Comparison of ENCODE assay signal across 15 cellular contexts in the genomic region with DNA sequence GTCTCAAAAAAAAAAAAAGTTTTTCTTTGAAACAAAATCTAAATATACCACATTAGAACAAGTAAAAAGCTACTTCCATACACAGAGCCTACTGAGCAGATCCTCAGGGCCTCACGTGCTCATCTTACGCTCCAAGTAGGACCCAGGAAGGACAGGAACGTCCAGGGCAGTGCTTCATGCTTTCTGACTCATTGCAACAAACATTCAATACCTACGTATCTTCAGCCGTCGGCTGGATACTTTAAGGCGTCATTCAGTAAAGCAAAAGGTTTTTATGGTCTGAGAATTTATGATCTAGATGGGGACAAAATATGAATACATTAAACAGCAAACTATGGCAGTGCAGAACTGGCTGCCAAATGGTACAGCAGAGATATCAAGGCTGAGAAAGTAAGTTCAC. TPM values are rescaled to one million over a fixed set of nuclear protein-coding genes. Genes with fewer than 3 reads are reported as not detected.
DNase-seq lines count a peak whose midpoint lies in the region; ATAC-seq and TF ChIP-seq lines count a peak whose summit lies in the region.
"Had no signal": no experiment of that assay in that cellular context is flagged by ENCODE, and none has a peak within 500 bp of the region (broad histone marks: within the 10 kb centered on the region; RNA-seq: fewer than 3 reads in every experiment).

No MANE protein-coding gene starts in this region.

- no peaks in the 10 kb centered on the region for H3K27me3 ChIP-seq in transverse colon

- no peak overlapping the region for H3K4me3 Mint-ChIP-seq in activated naive CD8-positive, alpha-beta T cell
- H3K4me3 Mint-ChIP-seq in activated naive CD8-positive, alpha-beta T cell treated with anti-CD3 and anti-CD28 coated beads, Interleukin-2, amount 50 U/mL, for 24 hours = no peak overlapping the region
- no peak overlapping the region for H3K4me3 Mint-ChIP-seq in nephron
- H3K4me3 Mint-ChIP-seq: activated CD8-positive, alpha-beta T cell treated with anti-CD3 and anti-CD28 coated beads for 36 hours; CD4-positive, alpha-beta T cell; dendritic cell treated with granulocyte-macrophage colony-stimulating factor and Interleukin-4, amounts not matched to agents 40 ng/mL and 50 ng/mL, for 4 days had no signal

- peaks cover 0 to 17% (median 6%) of the 10 kb centered on the region in 4 donors for H3K36me3 ChIP-seq in transverse colon

- H3K36me3 Mint-ChIP-seq in activated naive CD8-positive, alpha-beta T cell = peaks cover 6% of the 10 kb centered on the region
- peaks cover 42% of the 10 kb centered on the region for H3K36me3 Mint-ChIP-seq in activated naive CD8-positive, alpha-beta T cell treated with anti-CD3 and anti-CD28 coated beads, Interleukin-2, amount 50 U/mL, for 24 hours (ENCODE audit: low read depth)
- peaks cover 47% of the 10 kb centered on the region for H3K36me3 Mint-ChIP-seq in nephron (ENCODE audit: low read depth)

- in situ Hi-C loops in transverse colon (cut with MboI; ENCODE audit: low pct_ligation_motif_present in 1 of 4, low pct_unique_long_range_greater_than_20kb in 1 of 4, low sequenced_read_pairs in 3 of 4) = loop anchor here in 2 of 4 donors (25.0 kb wide), 1 partner anchor 127 kb away; no protein-coding TSS in a partner anchor

- H3K27ac Mint-ChIP-seq in activated naive CD8-positive, alpha-beta T cell = peak overlapping the region; percentile 4
- H3K27ac Mint-ChIP-seq in activated naive CD8-positive, alpha-beta T cell treated with anti-CD3 and anti-CD28 coated beads, Interleukin-2, amount 50 U/mL, for 24 hours = no peak overlapping the region
- H3K27ac Mint-ChIP-seq in nephron = peak overlapping the region; percentile 8 to 49 (median 9)
- H3K27ac Mint-ChIP-seq: activated CD8-positive, alpha-beta T cell treated with anti-CD3 and anti-CD28 coated beads for 36 hours; CD4-positive, alpha-beta T cell; dendritic cell treated with granulocyte-macrophage colony-stimulating factor and Interleukin-4, amounts not matched to agents 40 ng/mL and 50 ng/mL, for 4 days had no signal

- H3K9me3 ChIP-seq in transverse colon = no peaks in the 10 kb centered on the region

- TF ChIP-seq CTCF in nephron (IDR thresholded peaks at IDR 0.05; ENCODE audit: unreplicated experiment in 3 of 3) = no peak
- TF ChIP-seq CTCF in transverse colon (IDR thresholded peaks at IDR 0.05) = no peak

- no peak for TF ChIP-seq POLR2A in transverse colon (IDR thresholded peaks at IDR 0.05)

- intact Hi-C loops in transverse colon (cut with DNase I; ENCODE audit: low total_unique reads) = loop anchor here (10.0 kb wide), 1 partner anchor 129 kb away; no protein-coding TSS in a partner anchor

- no peak for DNase-seq in activated naive CD8-positive, alpha-beta T cell treated with anti-CD3 and anti-CD28 coated beads, Interleukin-2, amount 50 U/mL, for 24 hours
- peak; percentile 45 for DNase-seq in fibroblast of gingiva (ENCODE audit: low read depth)
- DNase-seq in transverse colon = no peak
- DNase-seq in foreskin melanocyte = no peak
- DNase-seq in DMS53 (lab: John Stamatoyannopoulos, UW) = no peak
- DNase-seq: activated CD8-positive, alpha-beta T cell treated with anti-CD3 and anti-CD28 coated beads for 36 hours; CD4-positive, alpha-beta T cell; DMS79; NCI-H1092 treated with DMSO at 0.1 percent for 48 hours; RPMI8226; stimulated activated naive CD4-positive, alpha-beta T cell treated with Interleukin-2 at 50 U/mL for 16 hours had no signal

- no peak overlapping the region for H3K4me3 ChIP-seq in transverse colon

- H3K27ac ChIP-seq in transverse colon = peak overlapping the region; percentile 68 to 80 (median 80)

- H3K9me3 Mint-ChIP-seq in activated naive CD8-positive, alpha-beta T cell (ENCODE audit: low read depth) = no peaks in the 10 kb centered on the region
- H3K9me3 Mint-ChIP-seq in activated naive CD8-positive, alpha-beta T cell treated with anti-CD3 and anti-CD28 coated beads, Interleukin-2, amount 50 U/mL, for 24 hours = no peaks in the 10 kb centered on the region
- no peaks in the 10 kb centered on the region for H3K9me3 Mint-ChIP-seq in nephron
- H3K9me3 Mint-ChIP-seq: activated CD8-positive, alpha-beta T cell treated with anti-CD3 and anti-CD28 coated beads for 36 hours; CD4-positive, alpha-beta T cell; dendritic cell treated with granulocyte-macrophage colony-stimulating factor and Interleukin-4, amounts not matched to agents 40 ng/mL and 50 ng/mL, for 4 days had no signal

- H3K4me1 Mint-ChIP-seq in activated naive CD8-positive, alpha-beta T cell (ENCODE audit: low read depth) = peaks cover 2% of the 10 kb centered on the region
- H3K4me1 Mint-ChIP-seq in activated naive CD8-positive, alpha-beta T cell treated with anti-CD3 and anti-CD28 coated beads, Interleukin-2, amount 50 U/mL, for 24 hours = no peaks in the 10 kb centered on the region
- H3K4me1 Mint-ChIP-seq in nephron = peaks cover 6% of the 10 kb centered on the region

- 65 to 71% methylated on average over 1 to 7 of the region's 7 CpGs for WGBS in transverse colon (ENCODE audit: low coverage in 1 of 2), 2 donors

- peaks cover 0 to 13% (median 0%) of the 10 kb centered on the region in 4 donors for H3K4me1 ChIP-seq in transverse colon

- H3K27me3 Mint-ChIP-seq in activated naive CD8-positive, alpha-beta T cell = no peaks in the 10 kb centered on the region
- no peaks in the 10 kb centered on the region for H3K27me3 Mint-ChIP-seq in activated naive CD8-positive, alpha-beta T cell treated with anti-CD3 and anti-CD28 coated beads, Interleukin-2, amount 50 U/mL, for 24 hours
- no peaks in the 10 kb centered on the region for H3K27me3 Mint-ChIP-seq in nephron (ENCODE audit: low read depth)
- H3K27me3 Mint-ChIP-seq: activated CD8-positive, alpha-beta T cell treated with anti-CD3 and anti-CD28 coated beads for 36 hours; CD4-positive, alpha-beta T cell; dendritic cell treated with granulocyte-macrophage colony-stimulating factor and Interleukin-4, amounts not matched to agents 40 ng/mL and 50 ng/mL, for 4 days had no signal

- TF ChIP-seq EP300 in transverse colon (IDR thresholded peaks at IDR 0.05; ENCODE audit: low read depth) = peak; percentile 93

- ATAC-seq in activated naive CD8-positive, alpha-beta T cell treated with anti-CD3 and anti-CD28 coated beads, Interleukin-2, amount 50 U/mL, for 24 hours = no peak
- ATAC-seq in GM19463 (IDR thresholded peaks at IDR 0.05; ENCODE audit: unreplicated experiment) = no peak
- ATAC-seq: activated CD8-positive, alpha-beta T cell treated with anti-CD3 and anti-CD28 coated beads for 36 hours had no signal

RNA-seq across cellular contexts. Expression of a gene that starts 20.6 kb away (rescaled TPM):
- 100 to 1,000 TPM in 1 of 4 donors, 10 to 100 TPM in 3; 35.2 to 152 (median 56.2) TPM for total RNA-seq in transverse colon

RNA-seq across cellular contexts. Expression of a gene that starts 28.2 kb away (rescaled TPM):
- 10 to 100 TPM; 14.9 to 35.5 (median 25.8) TPM for total RNA-seq in transverse colon
